ENCODE assay signal across 38 cellular contexts in genomic region chr12:10015450-10015849, GRCh38. TPM values are rescaled to one million over a fixed set of nuclear protein-coding genes. Genes with fewer than 3 reads are reported as not detected.
"Had no signal": no experiment of that assay in that cellular context is flagged by ENCODE, and none has a peak within 500 bp of the region (broad histone marks: within the 10 kb centered on the region; RNA-seq: fewer than 3 reads in every experiment).

No MANE protein-coding gene starts in this region.

- H3K9me3 ChIP-seq: MG63 had no signal

- H3K27ac ChIP-seq: KMS-11 had no signal

- H3K4me3 ChIP-seq: MG63 had no signal

- H3K27me3 ChIP-seq: MG63 had no signal

- H3K9ac ChIP-seq: KMS-11 had no signal

- DNase-seq: Karpas-422, Kasumi-1, KBM-7, KG1, MG63, MM.1S, NCI-H1048, NCI-H1092, NCI-H1092 treated with DMSO at 0.1 percent for 48 hours, NCI-H1105, NCI-H1105 treated with DMSO at 0.1 percent for 48 hours, NCI-H1417 treated with DMSO at 0.1 percent for 48 hours, NCI-H1436, NCI-H1436 treated with DMSO at 0.1 percent for 48 hours, NCI-H146, NCI-H1694, NCI-H1694 treated with DMSO at 0.1 percent for 48 hours, NCI-H187, NCI-H187 treated with DMSO at 0.1 percent for 48 hours, NCI-H1930, NCI-H2029, NCI-H2029 treated with DMSO at 0.1 percent for 48 hours, NCI-H2081, NCI-H2081 treated with DMSO at 0.1 percent for 48 hours, NCI-H2107, NCI-H2171, NCI-H2171 treated with DMSO at 0.1 percent for 48 hours, NCI-H2227 treated with DMSO at 0.1 percent for 48 hours, NCI-H226, NCI-H345, NCI-H446, NCI-H446 treated with DMSO at 0.1 percent for 48 hours, NCI-H510A had no signal

- H3K4me2 ChIP-seq: KMS-11 had no signal

- H3K36me3 ChIP-seq: MG63 had no signal

RNA-seq across cellular contexts. Expression of gene CLEC12B, which starts 5.0 kb away (rescaled TPM):
- total RNA-seq: LHCN-M2, MCF 10A, NCI-H460 had no signal

RNA-seq across cellular contexts. Expression of gene CLEC9A, which starts 15.0 kb away (rescaled TPM):
- total RNA-seq: LHCN-M2, M059J, MCF 10A, NCI-H460 had no signal

RNA-seq across cellular contexts. Expression of gene CLEC1B, which starts 16.5 kb away (rescaled TPM):
- total RNA-seq: LHCN-M2, M059J, MCF 10A, NCI-H460 had no signal

RNA-seq across cellular contexts. Expression of gene CLEC12A, which starts 44.2 kb away (rescaled TPM):
- total RNA-seq: LHCN-M2, M059J, MCF 10A, NCI-H460 had no signal
